ENCODE assay signal across 9 cellular contexts in the genomic region with DNA sequence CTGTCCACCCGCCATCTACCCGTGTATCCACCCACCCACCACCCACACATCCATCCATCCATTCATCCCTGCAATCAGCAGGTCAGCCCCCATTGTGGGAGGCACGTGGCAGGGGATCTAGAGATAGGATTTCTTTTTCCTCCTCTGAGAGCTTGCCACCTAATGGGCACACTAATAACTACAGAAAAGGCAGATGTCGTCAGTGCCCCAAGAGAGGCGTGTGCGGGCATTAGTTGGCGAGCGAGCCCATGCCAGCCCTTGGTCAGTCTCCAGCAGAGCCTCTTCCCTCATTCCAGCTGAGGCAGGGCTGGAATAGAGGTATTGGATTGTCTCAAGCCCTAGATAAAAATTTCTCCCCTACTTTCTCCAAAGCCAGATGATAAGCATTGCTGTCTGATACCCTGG. TPM values are rescaled to one million over a fixed set of nuclear protein-coding genes. Genes with fewer than 3 reads are reported as not detected.
DNase-seq lines count a peak whose midpoint lies in the region; ATAC-seq and TF ChIP-seq lines count a peak whose summit lies in the region.
"Had no signal": no experiment of that assay in that cellular context is flagged by ENCODE, and none has a peak within 500 bp of the region (broad histone marks: within the 10 kb centered on the region; RNA-seq: fewer than 3 reads in every experiment).

No MANE protein-coding gene starts in this region.

- ATAC-seq in GM19328 (IDR thresholded peaks at IDR 0.05; ENCODE audit: unreplicated experiment) (no peak), HG03571 (IDR thresholded peaks at IDR 0.05; ENCODE audit: unreplicated experiment) (no peak), HG02981 (IDR thresholded peaks at IDR 0.05; ENCODE audit: unreplicated experiment) (no peak)
- no peak for ATAC-seq in activated naive CD4-positive, alpha-beta T cell treated with anti-CD3 and anti-CD28 coated beads, Interleukin-2, amount 50 U/mL, for 72 hours
- ATAC-seq: T-helper 17 cell had no signal

- peaks cover 15% of the 10 kb centered on the region for H3K27me3 Mint-ChIP-seq in osteocyte (ENCODE audit: unreplicated experiment)

- no peak overlapping the region for H3K27ac Mint-ChIP-seq in osteocyte (ENCODE audit: unreplicated experiment)
- no peak overlapping the region for H3K27ac Mint-ChIP-seq in activated naive CD4-positive, alpha-beta T cell treated with anti-CD3 and anti-CD28 coated beads, Interleukin-2, amount 50 U/mL, for 72 hours
- H3K27ac Mint-ChIP-seq: T-helper 17 cell had no signal

- H3K4me1 Mint-ChIP-seq in osteocyte (ENCODE audit: unreplicated experiment): peaks cover 14% of the 10 kb centered on the region

- H3K36me3 Mint-ChIP-seq in osteocyte (ENCODE audit: unreplicated experiment): no peaks in the 10 kb centered on the region
- H3K36me3 Mint-ChIP-seq in activated naive CD4-positive, alpha-beta T cell treated with anti-CD3 and anti-CD28 coated beads, Interleukin-2, amount 50 U/mL, for 72 hours: no peaks in the 10 kb centered on the region

- no peak overlapping the region for H3K4me3 ChIP-seq in GM12864 (ENCODE audit: low read depth, low read length)
- no peak overlapping the region for H3K4me3 ChIP-seq in choroid plexus epithelial cell (ENCODE audit: low read depth, low read length)

- no peak overlapping the region for H3K4me3 Mint-ChIP-seq in osteocyte (ENCODE audit: unreplicated experiment)
- H3K4me3 Mint-ChIP-seq: T-helper 17 cell had no signal

- H3K9me3 Mint-ChIP-seq in osteocyte (ENCODE audit: unreplicated experiment): no peaks in the 10 kb centered on the region
- no peaks in the 10 kb centered on the region for H3K9me3 Mint-ChIP-seq in activated naive CD4-positive, alpha-beta T cell treated with anti-CD3 and anti-CD28 coated beads, Interleukin-2, amount 50 U/mL, for 72 hours

- DNase-seq in GM12864 (ENCODE audit: low read depth): no peak
- peak; percentile 55 for DNase-seq in NCI-H2196 treated with DMSO at 0.1 percent for 48 hours (lab: John Stamatoyannopoulos, UW; ENCODE audit: unreplicated experiment)
- no peak for DNase-seq in choroid plexus epithelial cell (ENCODE audit: low read depth)
- DNase-seq in osteocyte (ENCODE audit: extremely low spot score, unreplicated experiment): no peak
- no peak for DNase-seq in activated naive CD4-positive, alpha-beta T cell treated with anti-CD3 and anti-CD28 coated beads, Interleukin-2, amount 50 U/mL, for 72 hours (ENCODE audit: low spot score in 2 of 2)
- DNase-seq: T-helper 17 cell had no signal

- TF ChIP-seq CTCF in GM12864 (IDR thresholded peaks at IDR 0.05; ENCODE audit: low read depth, low read length, missing control alignments) (peak; percentile 30), choroid plexus epithelial cell (conservative IDR thresholded peaks at IDR 0.05; ENCODE audit: low read depth, low read length) (peak; percentile 26), osteocyte (IDR thresholded peaks at IDR 0.05) (peak; percentile 26)

RNA-seq across cellular contexts. Expression of gene USP2, which starts 9.7 kb away (rescaled TPM):
- total RNA-seq in osteocyte: 0.11 and 0.24 TPM in 2 replicates
- total RNA-seq in activated naive CD4-positive, alpha-beta T cell treated with anti-CD3 and anti-CD28 coated beads, Interleukin-2, amount 50 U/mL, for 72 hours: 1 to 10 TPM in 1 of 2 donors, under 1 TPM in 1; 0.66 to 1.3 TPM

RNA-seq across cellular contexts. Expression of gene MFRP, which starts 25.3 kb away (rescaled TPM):
- total RNA-seq in osteocyte: not detected in 2 replicates
- not detected for total RNA-seq in activated naive CD4-positive, alpha-beta T cell treated with anti-CD3 and anti-CD28 coated beads, Interleukin-2, amount 50 U/mL, for 72 hours
- total RNA-seq: T-helper 17 cell had no signal

RNA-seq across cellular contexts. Expression of gene C1QTNF5, which starts 31.1 kb away (rescaled TPM):
- 8.4 and 9.3 TPM in 2 replicates for total RNA-seq in osteocyte
- not detected for total RNA-seq in activated naive CD4-positive, alpha-beta T cell treated with anti-CD3 and anti-CD28 coated beads, Interleukin-2, amount 50 U/mL, for 72 hours
- total RNA-seq: T-helper 17 cell had no signal

RNA-seq across cellular contexts. Expression of gene RNF26, which starts 37.5 kb away (rescaled TPM):
- total RNA-seq in osteocyte: 28.9 and 30.2 TPM in 2 replicates
- total RNA-seq in activated naive CD4-positive, alpha-beta T cell treated with anti-CD3 and anti-CD28 coated beads, Interleukin-2, amount 50 U/mL, for 72 hours: 10 to 100 TPM; 37.6 to 38.8 TPM

RNA-seq across cellular contexts. Expression of gene THY1, which starts 51.2 kb away (rescaled TPM):
- 11.3 and 14.0 TPM in 2 replicates for total RNA-seq in osteocyte
- total RNA-seq in activated naive CD4-positive, alpha-beta T cell treated with anti-CD3 and anti-CD28 coated beads, Interleukin-2, amount 50 U/mL, for 72 hours: not detected
